In genomic region chr17:80730739-80731138, GRCh38 we compare ENCODE assay signal across 14 cellular contexts.
DNase-seq lines count a peak whose midpoint lies in the region; ATAC-seq, FAIRE-seq and TF ChIP-seq lines count a peak whose summit lies in the region.
"Had no signal": no experiment of that assay in that cellular context is flagged by ENCODE, and none has a peak within 500 bp of the region (broad histone marks: within the 10 kb centered on the region; RNA-seq: fewer than 3 reads in every experiment).

No MANE protein-coding gene starts in this region.

- H3K4me2 ChIP-seq in HepG2 (ENCODE audit: low read depth, low read length) = no peak overlapping the region
- peak overlapping the region; percentile 10; the same call in 1 of the 2 replicates for H3K4me2 ChIP-seq in OCI-LY7 (ENCODE audit: low read length)

- no peak overlapping the region for H3K9ac ChIP-seq in HepG2 (ENCODE audit: insufficient read depth, low read depth, low read length)

- no peak for ATAC-seq in HepG2
- ATAC-seq in right lobe of liver = no peak
- no peak for ATAC-seq in GM21526 (IDR thresholded peaks at IDR 0.05; ENCODE audit: low FRiP score, unreplicated experiment)

- TF ChIP-seq CTCF in HepG2 (CRISPR knock-in tag; IDR thresholded peaks at IDR 0.05) = no peak
- TF ChIP-seq CTCF in right lobe of liver (IDR thresholded peaks at IDR 0.05) = no peak
- TF ChIP-seq CTCF in OCI-LY7 (conservative IDR thresholded peaks at IDR 0.05; ENCODE audit: low read length) = no peak

- TF ChIP-seq EP300 in HepG2 (IDR thresholded peaks at IDR 0.05; ENCODE audit: low read depth in 2 of 2, low read length in 2 of 2) = no peak
- TF ChIP-seq EP300 in HepG2 (CRISPR knock-in tag; IDR thresholded peaks at IDR 0.05; ENCODE audit: borderline replicate concordance) = no peak

- H3K4me3 ChIP-seq in HepG2 (replicated peaks in 1 of 3; ENCODE audit: insufficient read depth in 1 of 3, low read depth in 2 of 3, low read length in 3 of 3) (no peak overlapping the region), right lobe of liver (no peak overlapping the region), OCI-LY7 (ENCODE audit: low read depth, low read length, poor library complexity, severe bottlenecking) (no peak overlapping the region), ectodermal cell (ENCODE audit: insufficient read depth, low read depth, low read length) (no peak overlapping the region)
- H3K4me3 ChIP-seq: Peyer's patch, thyroid gland had no signal

- POLR2A ChIA-PET in HepG2 (lab: Yijun Ruan, JAX) = no interaction called here
- POLR2A ChIA-PET in OCI-LY7 (lab: Charles Lee) = interaction anchor here (0.7 kb wide), 1 partner anchor 48 kb away, joined by 4 read pairs; no protein-coding TSS in a partner anchor

- peaks cover 3% of the 10 kb centered on the region for H3K79me2 ChIP-seq in HepG2 (ENCODE audit: insufficient read depth, low read length)
- H3K79me2 ChIP-seq in OCI-LY7 (ENCODE audit: insufficient read depth, low read depth, low read length) = 0 out of 2 replicates have a peak, but pooled peaks cover 3% of the 10 kb centered on the region

- TF ChIP-seq RAD21 in HepG2 (CRISPR knock-in tag; IDR thresholded peaks at IDR 0.05) = no peak

- CTCF ChIA-PET in HepG2 (lab: Yijun Ruan, JAX; ENCODE audit: low intra/inter-chr PET ratio, low total read pairs) = no interaction called here
- CTCF ChIA-PET in OCI-LY7 (lab: Charles Lee; ENCODE audit: unreplicated experiment) = no interaction called here

- in situ Hi-C loops in HepG2 (cut with HindIII; ENCODE audit: extremely low pct_ligation_motif_present, low pct_unique_long_range_greater_than_20kb) = no loop called here

- H2AFZ ChIP-seq in HepG2 (ENCODE audit: low read length) = no peak overlapping the region
- no peak overlapping the region for H2AFZ ChIP-seq in OCI-LY7 (ENCODE audit: low read length)

- H3K36me3 ChIP-seq in HepG2 (replicated peaks in 1 of 2; ENCODE audit: control insufficient read depth in 1 of 2, insufficient read depth in 2 of 2, low read length in 2 of 2) (peaks cover 15 to 33% of the 10 kb centered on the region in 2 experiments; a peak in 4 of 5 replicates), right lobe of liver (peaks cover 0 to 3% (median 0%) of the 10 kb centered on the region in 4 donors), OCI-LY7 (ENCODE audit: insufficient read depth, low read length) (peaks cover 29% of the 10 kb centered on the region), ectodermal cell (ENCODE audit: control insufficient read depth, insufficient read depth, low read length) (no peaks in the 10 kb centered on the region)
- H3K36me3 ChIP-seq: thyroid gland had no signal

- H3K27ac ChIP-seq in HepG2 (ENCODE audit: extremely low read length, insufficient read depth, low read length) = no peak overlapping the region
- no peak overlapping the region for H3K27ac ChIP-seq in right lobe of liver
- no peak overlapping the region for H3K27ac ChIP-seq in OCI-LY7 (ENCODE audit: low read depth, low read length, poor library complexity, severe bottlenecking)
- H3K27ac ChIP-seq in ectodermal cell (ENCODE audit: insufficient read depth, low read depth, low read length, poor library complexity, severe bottlenecking) = peak overlapping the region; percentile 26
- H3K27ac ChIP-seq: Peyer's patch, thyroid gland had no signal

- intact Hi-C loops in HepG2 (cut with micrococcal nuclease; ENCODE audit: unreplicated experiment) = no loop called here
- intact Hi-C loops in right lobe of liver (cut with DNase I) = no loop called here
- intact Hi-C loops in OCI-LY7 (cut with micrococcal nuclease; ENCODE audit: unreplicated experiment) = no loop called here

- FAIRE-seq in HepG2 (lab: Jason Lieb, UNC) = peak; percentile 15

- H3K9me3 ChIP-seq in HepG2 (ENCODE audit: low read length) (no peaks in the 10 kb centered on the region), right lobe of liver (no peaks in the 10 kb centered on the region), OCI-LY7 (ENCODE audit: low read length) (no peaks in the 10 kb centered on the region), ectodermal cell (ENCODE audit: control insufficient read depth, low read length) (no peaks in the 10 kb centered on the region)
- H3K9me3 ChIP-seq: Peyer's patch, thyroid gland had no signal

- DNase-seq in HepG2 (ENCODE audit: low spot score) (no peak), right lobe of liver (no peak), OCI-LY7 (ENCODE audit: low spot score) (no peak), nucleus accumbens (lab: John Stamatoyannopoulos, UW) (no peak), SK-N-DZ (ENCODE audit: low spot score) (no peak)
- DNase-seq: AML-193; amniotic stem cell; NCI-H1694; NCI-H69; Peyer's patch; stimulated activated CD4-positive, alpha-beta T cell treated with anti-CD3 and anti-CD28 coated beads, Interleukin-2, amount 100 ng/mL, for 48 hours; thyroid gland had no signal

- H3K9me2 ChIP-seq in OCI-LY7 (ENCODE audit: insufficient read depth, low read length) = no peaks in the 10 kb centered on the region

- TF ChIP-seq POLR2A in HepG2 (IDR thresholded peaks at IDR 0.05; ENCODE audit: insufficient read depth in 1 of 2, low read depth in 2 of 2, low read length in 2 of 2) = no peak
- TF ChIP-seq POLR2A in right lobe of liver (IDR thresholded peaks at IDR 0.05) = no peak

- no TSS peak for BruUV-seq in HepG2 (replicated peaks; lab: Mats Ljungman, UMichigan)
- no TSS peak for BruUV-seq in OCI-LY7 (replicated peaks; lab: Mats Ljungman, UMichigan)

- H4K20me1 ChIP-seq in HepG2 (ENCODE audit: insufficient read depth, low read length) (no peaks in the 10 kb centered on the region), OCI-LY7 (ENCODE audit: insufficient read depth, low read length) (no peaks in the 10 kb centered on the region)

- H3K4me1 ChIP-seq in HepG2 (ENCODE audit: insufficient read depth, low read length) (no peaks in the 10 kb centered on the region), right lobe of liver (peaks cover 0 to 6% (median 0%) of the 10 kb centered on the region in 4 donors), OCI-LY7 (ENCODE audit: insufficient read depth, low read length, poor library complexity, severe bottlenecking) (peaks cover 44% of the 10 kb centered on the region), ectodermal cell (ENCODE audit: control insufficient read depth, insufficient read depth, low read length) (peaks cover 16% of the 10 kb centered on the region)
- H3K4me1 ChIP-seq: Peyer's patch, thyroid gland had no signal

- H3K27me3 ChIP-seq in HepG2 (ENCODE audit: control insufficient read depth in 1 of 2, insufficient read depth in 2 of 2, low read length in 2 of 2) = no peaks in the 10 kb centered on the region
- no peaks in the 10 kb centered on the region for H3K27me3 ChIP-seq in right lobe of liver
- no peaks in the 10 kb centered on the region for H3K27me3 ChIP-seq in ectodermal cell (ENCODE audit: control insufficient read depth, insufficient read depth, low read length, poor library complexity, severe bottlenecking)
- H3K27me3 ChIP-seq: Peyer's patch, thyroid gland had no signal

- WGBS in HepG2 (ENCODE audit: low lambda C conversion rate) = 96% methylated on average over 6 of the region's 6 CpGs
- 87% methylated on average over 5 of the region's 6 CpGs for WGBS in right lobe of liver (ENCODE audit: insufficient coverage, low coverage, low lambda C conversion rate, missing lambda C conversion rate)
- 88 to 89% methylated on average over 6 of the region's 6 CpGs for WGBS in ectodermal cell, 2 experiments

TF ChIP-seq in HepG2, 621 proteins besides CTCF, POLR2A, EP300 and RAD21 (continues in another document):
- TF ChIP-seq ZNF143 (CRISPR knock-in tag; IDR thresholded peaks at IDR 0.05) = no peak
- TF ChIP-seq THYN1 (CRISPR knock-in tag; IDR thresholded peaks at IDR 0.05; ENCODE audit: borderline replicate concordance, low read depth) = no peak
- TF ChIP-seq AFF4 (CRISPR knock-in tag; IDR thresholded peaks at IDR 0.05) = no peak
- TF ChIP-seq ARNTL (CRISPR knock-in tag; IDR thresholded peaks at IDR 0.05) = no peak
- no peak for TF ChIP-seq KLF6 (CRISPR knock-in tag; IDR thresholded peaks at IDR 0.05)
- no peak for TF ChIP-seq TOE1 (CRISPR knock-in tag; IDR thresholded peaks at IDR 0.05)
- no peak for TF ChIP-seq HDAC6 (IDR thresholded peaks at IDR 0.05; ENCODE audit: low read depth, low read length)
- TF ChIP-seq HNRNPH1 (optimal IDR thresholded peaks at IDR 0.05; ENCODE audit: low read depth, low read length) = no peak
- TF ChIP-seq ZSCAN22 (CRISPR knock-in tag; IDR thresholded peaks at IDR 0.05) = no peak
- no peak for TF ChIP-seq ISX (CRISPR knock-in tag; conservative IDR thresholded peaks at IDR 0.05)
- no peak for TF ChIP-seq CENPT (CRISPR knock-in tag; IDR thresholded peaks at IDR 0.05; ENCODE audit: low read depth)
